In the genomic region with DNA sequence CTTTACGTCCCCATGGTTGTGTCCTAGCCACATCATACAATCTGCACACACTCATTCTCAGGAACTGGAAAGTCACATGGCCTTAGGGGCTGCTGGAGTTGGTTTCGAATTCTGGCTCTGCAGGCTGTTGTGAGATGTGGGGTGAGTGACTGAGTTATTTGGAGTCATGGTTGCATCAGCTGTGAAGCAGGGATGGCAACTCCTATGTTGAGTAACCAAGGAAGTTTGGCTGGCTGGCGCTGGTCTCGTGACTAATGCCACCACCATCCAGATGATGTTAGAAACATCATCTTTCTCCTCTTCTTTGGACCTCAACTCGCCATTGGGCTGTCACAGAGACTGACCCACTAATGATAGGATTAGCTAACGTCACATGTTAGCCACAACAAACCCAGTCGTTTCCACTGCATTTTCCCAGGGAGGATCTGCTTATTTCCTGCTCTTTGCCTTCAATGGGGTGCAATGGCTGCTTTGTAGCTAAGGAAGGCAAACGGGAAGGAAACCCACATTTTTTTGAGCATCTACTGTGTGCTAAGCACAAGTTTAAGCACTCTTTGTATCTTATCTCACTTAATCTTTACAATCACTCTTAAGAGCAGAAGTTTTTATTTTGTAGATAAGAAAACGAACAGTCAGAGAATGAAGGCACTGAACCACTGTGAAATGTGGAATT, we compare ENCODE assay signal across 8 cellular contexts.
DNase-seq lines count a peak whose midpoint lies in the region; ATAC-seq and TF ChIP-seq lines count a peak whose summit lies in the region.

No MANE protein-coding gene starts in this region.

- peaks cover 20% of the 10 kb centered on the region for H3K4me1 ChIP-seq in MM.1S (ENCODE audit: low read length)

- peak overlapping the region; percentile 85 for H3K27ac Mint-ChIP-seq in osteocyte (ENCODE audit: unreplicated experiment)

- H3K4me3 Mint-ChIP-seq in osteocyte (ENCODE audit: unreplicated experiment): no peak overlapping the region

- H3K4me3 ChIP-seq in GM12864 (ENCODE audit: low read depth, low read length): no peak overlapping the region
- no peak overlapping the region for H3K4me3 ChIP-seq in MM.1S (ENCODE audit: low read length)

- TF ChIP-seq CTCF in GM12864 (IDR thresholded peaks at IDR 0.05; ENCODE audit: low read depth, low read length, missing control alignments): no peak
- no peak for TF ChIP-seq CTCF in MM.1S (IDR thresholded peaks at IDR 0.05; ENCODE audit: low read length)
- no peak for TF ChIP-seq CTCF in osteocyte (IDR thresholded peaks at IDR 0.05)

- H3K27ac ChIP-seq in MM.1S (ENCODE audit: low read length) (no peak overlapping the region), caudate nucleus (ENCODE audit: low read depth, low read length) (no peak overlapping the region)

- H3F3A ChIP-seq in MM.1S (ENCODE audit: insufficient read depth, low read length): no peaks in the 10 kb centered on the region

- peak overlapping the region; percentile 35; the same call in 1 of the 2 replicates for H2AFZ ChIP-seq in MM.1S (ENCODE audit: low read length)

- peaks cover 31% of the 10 kb centered on the region for H3K4me1 Mint-ChIP-seq in osteocyte (ENCODE audit: unreplicated experiment)

- peaks cover 73% of the 10 kb centered on the region for H3K36me3 Mint-ChIP-seq in osteocyte (ENCODE audit: unreplicated experiment)

- H3K9me3 ChIP-seq in MM.1S (replicated peaks; ENCODE audit: insufficient read depth, low read length): no peaks in the 10 kb centered on the region

- no peaks in the 10 kb centered on the region for H3K79me2 ChIP-seq in MM.1S (ENCODE audit: low read length)

- H3K9me3 Mint-ChIP-seq in osteocyte (ENCODE audit: unreplicated experiment): no peaks in the 10 kb centered on the region

- no peak overlapping the region for H3K9ac ChIP-seq in MM.1S (ENCODE audit: low read length)

- H3K27me3 Mint-ChIP-seq in osteocyte (ENCODE audit: unreplicated experiment): no peaks in the 10 kb centered on the region

- H4K20me1 ChIP-seq in MM.1S (ENCODE audit: insufficient read depth, low read length): no peaks in the 10 kb centered on the region

- no peaks in the 10 kb centered on the region for H3K27me3 ChIP-seq in MM.1S (replicated peaks; ENCODE audit: insufficient read depth, low read length)

- H3K4me2 ChIP-seq in MM.1S (ENCODE audit: low read depth, low read length): no peak overlapping the region

- H3K9me2 ChIP-seq in MM.1S (replicated peaks; ENCODE audit: insufficient read depth, low read length): no peaks in the 10 kb centered on the region

- DNase-seq in GM12864 (ENCODE audit: low read depth) (peak; percentile 15), MM.1S (no peak), astrocyte of the hippocampus (ENCODE audit: low read depth, low spot score) (peak; percentile 80), osteocyte (ENCODE audit: extremely low spot score, unreplicated experiment) (no peak), ecto neural progenitor cell (ENCODE audit: low spot score) (no peak), caudate nucleus (lab: John Stamatoyannopoulos, UW) (no peak)

- H3K36me3 ChIP-seq in MM.1S (replicated peaks; ENCODE audit: insufficient read depth, low read length): no peaks in the 10 kb centered on the region

- ATAC-seq in HG03565 (IDR thresholded peaks at IDR 0.05; ENCODE audit: unreplicated experiment) (no peak), GM19324 (IDR thresholded peaks at IDR 0.05; ENCODE audit: low FRiP score, unreplicated experiment) (no peak)

Comparison
In these comparisons a context has a peak if more than half of its experiments do, and no peak if none do; other contexts are left out.
1. DNase-seq: peak in GM12864 (single experiment) and astrocyte of the hippocampus (single experiment); none in MM.1S (single experiment), osteocyte (single experiment), ecto neural progenitor cell (single experiment) and caudate nucleus (0 of 61).